In genomic region chr1:237864338-237865244, GRCh38 we compare ENCODE assay signal across 9 cellular contexts. TPM values are rescaled to one million over a fixed set of nuclear protein-coding genes. Genes with fewer than 3 reads are reported as not detected.
A peak's percentile ranks its signal among the peaks of the same experiment; 100 is the strongest.
DNase-seq lines count a peak whose midpoint lies in the region; ATAC-seq, FAIRE-seq and TF ChIP-seq lines count a peak whose summit lies in the region.
"Had no signal": no experiment of that assay in that cellular context is flagged by ENCODE, and none has a peak within 500 bp of the region (broad histone marks: within the 10 kb centered on the region; RNA-seq: fewer than 3 reads in every experiment).

No MANE protein-coding gene starts in this region.

- H3K27ac ChIP-seq in endodermal cell (ENCODE audit: low read depth, low read length) (no peak overlapping the region), aorta (ENCODE audit: low read depth in 1 of 2, low read length in 2 of 2) (no peak overlapping the region)
- H3K27ac ChIP-seq: skin epidermis had no signal

- H3K27ac Mint-ChIP-seq in endodermal cell = no peak overlapping the region

- H3K4me1 ChIP-seq in endodermal cell (ENCODE audit: control insufficient read depth, insufficient read depth, low read length) = peaks cover 4% of the 10 kb centered on the region
- no peaks in the 10 kb centered on the region for H3K4me1 ChIP-seq in aorta (ENCODE audit: control insufficient read depth in 1 of 2, insufficient read depth in 2 of 2, low read length in 2 of 2)

- no peaks in the 10 kb centered on the region for H3K36me3 ChIP-seq in endodermal cell (ENCODE audit: control insufficient read depth, insufficient read depth, low read length)
- no peaks in the 10 kb centered on the region for H3K36me3 ChIP-seq in aorta (ENCODE audit: control insufficient read depth in 1 of 2, insufficient read depth in 2 of 2, low read length in 1 of 2)

- DNase-seq in AG20443 (ENCODE audit: low spot score) = peak; percentile 30
- DNase-seq in GM12892 (ENCODE audit: insufficient read length) = peak; percentile 14
- DNase-seq in RCC 7860 (ENCODE audit: low spot score) = peak; percentile 84
- DNase-seq in endodermal cell = peak; percentile 92
- DNase-seq in mucosa of gallbladder (ENCODE audit: low spot score) = peak; percentile 70
- peak; percentile 67 to 84 for DNase-seq in aorta
- DNase-seq in cortex of kidney (lab: John Stamatoyannopoulos, UW) = no peak

- H3K9me3 ChIP-seq in endodermal cell (ENCODE audit: control insufficient read depth, low read length) (no peaks in the 10 kb centered on the region), aorta (ENCODE audit: control insufficient read depth, low read length) (no peaks in the 10 kb centered on the region)

- intact Hi-C loops in aorta (cut with DNase I) = no loop called here

- H3K36me3 Mint-ChIP-seq in endodermal cell (ENCODE audit: low read depth) = no peaks in the 10 kb centered on the region

- peaks cover 17% of the 10 kb centered on the region for H3K4me1 Mint-ChIP-seq in endodermal cell

- peaks cover 24% of the 10 kb centered on the region for H3K27me3 ChIP-seq in endodermal cell (ENCODE audit: control insufficient read depth, insufficient read depth, low read length, poor library complexity, severe bottlenecking)
- H3K27me3 ChIP-seq in aorta (ENCODE audit: control insufficient read depth in 1 of 2, insufficient read depth in 2 of 2, low read length in 1 of 2) = no peaks in the 10 kb centered on the region

- H3K4me3 ChIP-seq in endodermal cell (ENCODE audit: low read length) (no peak overlapping the region), aorta (ENCODE audit: low read length in 2 of 2) (no peak overlapping the region)

- no peak overlapping the region for H3K9ac ChIP-seq in endodermal cell (ENCODE audit: extremely low read depth, low read length, poor library complexity, severe bottlenecking)

- TF ChIP-seq CTCF in endodermal cell (conservative IDR thresholded peaks at IDR 0.05) = peak; percentile 99

- no peak for TF ChIP-seq POLR2A in GM12892 (IDR thresholded peaks at IDR 0.05; ENCODE audit: low read depth, low read length)

- H3K9me3 Mint-ChIP-seq in endodermal cell = no peaks in the 10 kb centered on the region

- ATAC-seq in HG03175 (IDR thresholded peaks at IDR 0.05; ENCODE audit: unreplicated experiment) = peak; percentile 64
- ATAC-seq in aorta (ENCODE audit: low FRiP score) = peak; percentile 79

- H3K4me3 Mint-ChIP-seq in endodermal cell = no peak overlapping the region

- WGBS in endodermal cell (ENCODE audit: insufficient coverage in 1 of 2, insufficient read length in 1 of 2), 2 experiments = 36 to 58% methylated on average over 9 to 25 of the region's 25 CpGs
- WGBS in aorta, 2 donors = 13 to 15% methylated on average over 25 of the region's 25 CpGs

- FAIRE-seq in GM12892 (lab: Jason Lieb, UNC) = no peak
- peak; percentile 78 for FAIRE-seq in RCC 7860 (lab: Jason Lieb, UNC)

- H3K27me3 Mint-ChIP-seq in endodermal cell (ENCODE audit: insufficient read depth) = peaks cover 61% of the 10 kb centered on the region

RNA-seq across cellular contexts. Expression of gene ZP4, which starts 26.1 kb away (rescaled TPM):
- polyA plus RNA-seq in GM12892 (2012; ENCODE audit: missing spikeins) = not detected
- total RNA-seq in endodermal cell (not detected), mucosa of gallbladder (not detected), aorta (not detected)
- not detected for polyA plus RNA-seq in endodermal cell (2013, experiment 1 of 2)
- not detected for polyA plus RNA-seq in endodermal cell (2013, experiment 2 of 2)
- not detected for polyA plus RNA-seq in aorta
